Comparison of ENCODE assay signal across 19 cellular contexts in genomic region chr4:86564795-86565194, GRCh38. TPM values are rescaled to one million over a fixed set of nuclear protein-coding genes. Genes with fewer than 3 reads are reported as not detected.
A peak's percentile ranks its signal among the peaks of the same experiment; 100 is the strongest.
DNase-seq lines count a peak whose midpoint lies in the region; ATAC-seq and TF ChIP-seq lines count a peak whose summit lies in the region.
"Had no signal": no experiment of that assay in that cellular context is flagged by ENCODE, and none has a peak within 500 bp of the region (broad histone marks: within the 10 kb centered on the region; RNA-seq: fewer than 3 reads in every experiment).

No MANE protein-coding gene starts in this region.

- TF ChIP-seq CTCF in A673 (conservative IDR thresholded peaks at IDR 0.05; ENCODE audit: low read depth, low read length) = peak; percentile 24; the same call in 1 of the 2 replicates

- CTCF ChIA-PET in A673 (lab: Charles Lee) = no interaction called here
- CTCF ChIA-PET in CD4-positive, alpha-beta memory T cell (lab: Charles Lee; ENCODE audit: partially characterized antibody) = no interaction called here

- H3K4me3 ChIP-seq in A673 (ENCODE audit: low read depth, low read length, poor library complexity, severe bottlenecking) = no peak overlapping the region
- H3K4me3 ChIP-seq in effector memory CD4-positive, alpha-beta T cell (ENCODE audit: insufficient read depth, low read depth, low read length, poor library complexity, severe bottlenecking) = no peak overlapping the region
- H3K4me3 ChIP-seq in CD4-positive, alpha-beta memory T cell (ENCODE audit: low read length in 2 of 2) = no peak overlapping the region
- H3K4me3 ChIP-seq: neural progenitor cell, Peyer's patch had no signal

- peaks cover 0 to 2% (median 0%) of the 10 kb centered on the region in 8 donors for H3K9me3 Mint-ChIP-seq in CD4-positive, alpha-beta memory T cell
- H3K9me3 Mint-ChIP-seq: CD14-positive monocyte; effector memory CD8-positive, alpha-beta T cell; neural progenitor cell had no signal

- H3K4me1 ChIP-seq in A673 (ENCODE audit: insufficient read depth, low read length, poor library complexity, severe bottlenecking) = peaks cover 17% of the 10 kb centered on the region
- H3K4me1 ChIP-seq in effector memory CD4-positive, alpha-beta T cell (ENCODE audit: control insufficient read depth, insufficient read depth, low read length, poor library complexity, severe bottlenecking) = no peaks in the 10 kb centered on the region
- no peaks in the 10 kb centered on the region for H3K4me1 ChIP-seq in CD4-positive, alpha-beta memory T cell (ENCODE audit: insufficient read depth, low read length)
- H3K4me1 ChIP-seq: neural progenitor cell, Peyer's patch had no signal

- intact Hi-C loops in A673 (cut with micrococcal nuclease; ENCODE audit: unreplicated experiment) = no loop called here
- intact Hi-C loops in CD4-positive, alpha-beta memory T cell (cut with micrococcal nuclease) = no loop called here
- intact Hi-C loops in Right ventricle myocardium superior (cut with DNase I) = no loop called here
- intact Hi-C loops in cardiac septum (cut with DNase I) = no loop called here

- H3K9me3 ChIP-seq in A673 (ENCODE audit: low read depth, low read length, poor library complexity, severe bottlenecking) = no peaks in the 10 kb centered on the region
- no peaks in the 10 kb centered on the region for H3K9me3 ChIP-seq in effector memory CD4-positive, alpha-beta T cell (ENCODE audit: control insufficient read depth, low read length)
- no peaks in the 10 kb centered on the region for H3K9me3 ChIP-seq in CD4-positive, alpha-beta memory T cell (ENCODE audit: control insufficient read depth in 1 of 2, low read length in 2 of 2)
- H3K9me3 ChIP-seq: Peyer's patch had no signal

- H3K4me1 Mint-ChIP-seq in CD4-positive, alpha-beta memory T cell = peaks cover 0 to 11% (median 9%) of the 10 kb centered on the region in 4 donors

- H3K4me3 Mint-ChIP-seq in CD4-positive, alpha-beta memory T cell = no peak overlapping the region
- H3K4me3 Mint-ChIP-seq: effector memory CD8-positive, alpha-beta T cell; neural progenitor cell had no signal

- POLR2A ChIA-PET in A673 (lab: Charles Lee; ENCODE audit: low non-redundant PET) = no interaction called here
- POLR2A ChIA-PET in CD4-positive, alpha-beta memory T cell (lab: Charles Lee; ENCODE audit: partially characterized antibody) = no interaction called here

- no peaks in the 10 kb centered on the region for H3K27me3 ChIP-seq in A673 (replicated peaks; ENCODE audit: insufficient read depth, low read depth, low read length, poor library complexity)
- H3K27me3 ChIP-seq in effector memory CD4-positive, alpha-beta T cell (replicated peaks; ENCODE audit: control insufficient read depth, insufficient read depth, low read length, poor library complexity, severe bottlenecking) = no peaks in the 10 kb centered on the region
- H3K27me3 ChIP-seq in CD4-positive, alpha-beta memory T cell (ENCODE audit: insufficient read depth, low read length) = no peaks in the 10 kb centered on the region
- H3K27me3 ChIP-seq: neural progenitor cell, Peyer's patch had no signal

- H3K36me3 ChIP-seq in A673 (ENCODE audit: insufficient read depth, low read length, poor library complexity, severe bottlenecking) = no peaks in the 10 kb centered on the region
- no peaks in the 10 kb centered on the region for H3K36me3 ChIP-seq in effector memory CD4-positive, alpha-beta T cell (ENCODE audit: control insufficient read depth, insufficient read depth, low read length)
- H3K36me3 ChIP-seq in CD4-positive, alpha-beta memory T cell (ENCODE audit: insufficient read depth, low read length) = no peaks in the 10 kb centered on the region
- H3K36me3 ChIP-seq: neural progenitor cell, Peyer's patch had no signal

- peaks cover 0 to 2% of the 10 kb centered on the region in 2 donors for H3K27me3 Mint-ChIP-seq in CD4-positive, alpha-beta memory T cell
- H3K27me3 Mint-ChIP-seq: effector memory CD8-positive, alpha-beta T cell had no signal

- DNase-seq in A673 (ENCODE audit: low spot score) = no peak
- DNase-seq in RPMI7951 (ENCODE audit: low read depth) = peak; percentile 22
- peak; percentile 20 for DNase-seq in globus pallidus (ENCODE audit: low spot score)
- no peak for DNase-seq in effector memory CD4-positive, alpha-beta T cell
- DNase-seq in CD4-positive, alpha-beta memory T cell = no peak
- DNase-seq in Right ventricle myocardium superior = no peak
- DNase-seq in cardiac septum (ENCODE audit: low spot score) = no peak
- DNase-seq: activated CD4-positive, alpha-beta T cell treated with anti-CD3 and anti-CD28 coated beads, Interleukin-2, amount 50 U/mL, for 4 hours; activated naive CD4-positive, alpha-beta T cell treated with Interleukin-2 at 50 U/mL for 16 hours; DMS79; effector memory CD8-positive, alpha-beta T cell; HCEC 1CT; NCI-H1105 treated with DMSO at 0.1 percent for 48 hours; NCI-H2171; NCI-H774; Peyer's patch had no signal

- no peaks in the 10 kb centered on the region for H3K36me3 Mint-ChIP-seq in CD4-positive, alpha-beta memory T cell
- H3K36me3 Mint-ChIP-seq: CD14-positive monocyte had no signal

- ATAC-seq in GM19463 (IDR thresholded peaks at IDR 0.05; ENCODE audit: unreplicated experiment) (peak; percentile 42), Right ventricle myocardium superior (ENCODE audit: poor library complexity) (no peak)
- ATAC-seq: effector memory CD8-positive, alpha-beta T cell had no signal

- no TSS peak for BruUV-seq in A673 (replicated peaks; lab: Mats Ljungman, UMichigan)

- no peak overlapping the region for H3K27ac ChIP-seq in A673 (ENCODE audit: low read depth, low read length, poor library complexity, severe bottlenecking)
- H3K27ac ChIP-seq in effector memory CD4-positive, alpha-beta T cell (ENCODE audit: insufficient read depth, low read length, poor library complexity, severe bottlenecking) = no peak overlapping the region
- no peak overlapping the region for H3K27ac ChIP-seq in CD4-positive, alpha-beta memory T cell (ENCODE audit: low read depth, low read length)
- H3K27ac ChIP-seq: neural progenitor cell, Peyer's patch had no signal

- no peak overlapping the region for H3K27ac Mint-ChIP-seq in CD4-positive, alpha-beta memory T cell
- H3K27ac Mint-ChIP-seq: CD14-positive monocyte; effector memory CD8-positive, alpha-beta T cell; neural progenitor cell had no signal

RNA-seq across cellular contexts. Expression of gene PTPN13, which starts 29.3 kb away (rescaled TPM):
- total RNA-seq in A673 (2021) (103 and 107 TPM in 2 replicates), Right ventricle myocardium superior (3.1 TPM), cardiac septum (3.4 TPM)
- 16.6 and 20.1 TPM in 2 replicates for total RNA-seq in RPMI7951 (2014; rRNA removed; shearing (Covaris generic))
- total RNA-seq in CD4-positive, alpha-beta memory T cell = 1 to 10 TPM; 7.6 to 7.8 TPM
- polyA plus RNA-seq in CD4-positive, alpha-beta memory T cell = 10 to 100 TPM in 1 of 2 donors, 1 to 10 TPM in 1; 1.5 to 11.9 TPM

Comparison
In these comparisons a context has a peak if more than half of its experiments do, and no peak if none do; other contexts are left out.
1. DNase-seq: peak in RPMI7951 (single experiment) and globus pallidus (single experiment); none in A673 (single experiment), effector memory CD4-positive, alpha-beta T cell (0 of 3), CD4-positive, alpha-beta memory T cell (0 of 5), Right ventricle myocardium superior (single experiment) and cardiac septum (single experiment).